In genomic region chr22:30217698-30218565, GRCh38 we compare ENCODE assay signal across 1 cellular context.
TF ChIP-seq lines count a peak whose summit lies in the region.

No MANE protein-coding gene starts in this region.

TF ChIP-seq in A549, 52 proteins besides CTCF, POLR2A, EP300 and RAD21 (continued from another document):
- TF ChIP-seq, protein P1, sequence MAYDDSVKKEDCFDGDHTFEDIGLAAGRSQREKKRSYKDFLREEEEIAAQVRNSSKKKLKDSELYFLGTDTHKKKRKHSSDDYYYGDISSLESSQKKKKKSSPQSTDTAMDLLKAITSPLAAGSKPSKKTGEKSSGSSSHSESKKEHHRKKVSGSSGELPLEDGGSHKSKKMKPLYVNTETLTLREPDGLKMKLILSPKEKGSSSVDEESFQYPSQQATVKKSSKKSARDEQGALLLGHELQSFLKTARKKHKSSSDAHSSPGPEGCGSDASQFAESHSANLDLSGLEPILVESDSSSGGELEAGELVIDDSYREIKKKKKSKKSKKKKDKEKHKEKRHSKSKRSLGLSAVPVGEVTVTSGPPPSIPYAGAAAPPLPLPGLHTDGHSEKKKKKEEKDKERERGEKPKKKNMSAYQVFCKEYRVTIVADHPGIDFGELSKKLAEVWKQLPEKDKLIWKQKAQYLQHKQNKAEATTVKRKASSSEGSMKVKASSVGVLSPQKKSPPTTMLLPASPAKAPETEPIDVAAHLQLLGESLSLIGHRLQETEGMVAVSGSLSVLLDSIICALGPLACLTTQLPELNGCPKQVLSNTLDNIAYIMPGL (CRISPR knock-in tag; IDR thresholded peaks at IDR 0.05; ENCODE audit: borderline replicate concordance) = no peak
- no peak for TF ChIP-seq CBX2 (IDR thresholded peaks at IDR 0.05; ENCODE audit: borderline replicate concordance, low read depth)
- peak; percentile 64 for TF ChIP-seq HOXB13 (CRISPR knock-in tag; IDR thresholded peaks at IDR 0.05; ENCODE audit: low read depth)
- TF ChIP-seq RCOR1 (IDR thresholded peaks at IDR 0.05; ENCODE audit: low read depth, low read length) = no peak
- peak; percentile 18; the same call in 1 of the 2 replicates for TF ChIP-seq ZSCAN20 (CRISPR knock-in tag; IDR thresholded peaks at IDR 0.05)
- no peak for TF ChIP-seq EHMT2 (IDR thresholded peaks at IDR 0.05; ENCODE audit: low read depth)
- no peak for TF ChIP-seq ZNF302 (CRISPR knock-in tag; IDR thresholded peaks at IDR 0.05)
- no peak for TF ChIP-seq NPAS2 (CRISPR knock-in tag; IDR thresholded peaks at IDR 0.05; ENCODE audit: borderline replicate concordance)
